1 cellular context compared by ENCODE assay signal in the genomic region with DNA sequence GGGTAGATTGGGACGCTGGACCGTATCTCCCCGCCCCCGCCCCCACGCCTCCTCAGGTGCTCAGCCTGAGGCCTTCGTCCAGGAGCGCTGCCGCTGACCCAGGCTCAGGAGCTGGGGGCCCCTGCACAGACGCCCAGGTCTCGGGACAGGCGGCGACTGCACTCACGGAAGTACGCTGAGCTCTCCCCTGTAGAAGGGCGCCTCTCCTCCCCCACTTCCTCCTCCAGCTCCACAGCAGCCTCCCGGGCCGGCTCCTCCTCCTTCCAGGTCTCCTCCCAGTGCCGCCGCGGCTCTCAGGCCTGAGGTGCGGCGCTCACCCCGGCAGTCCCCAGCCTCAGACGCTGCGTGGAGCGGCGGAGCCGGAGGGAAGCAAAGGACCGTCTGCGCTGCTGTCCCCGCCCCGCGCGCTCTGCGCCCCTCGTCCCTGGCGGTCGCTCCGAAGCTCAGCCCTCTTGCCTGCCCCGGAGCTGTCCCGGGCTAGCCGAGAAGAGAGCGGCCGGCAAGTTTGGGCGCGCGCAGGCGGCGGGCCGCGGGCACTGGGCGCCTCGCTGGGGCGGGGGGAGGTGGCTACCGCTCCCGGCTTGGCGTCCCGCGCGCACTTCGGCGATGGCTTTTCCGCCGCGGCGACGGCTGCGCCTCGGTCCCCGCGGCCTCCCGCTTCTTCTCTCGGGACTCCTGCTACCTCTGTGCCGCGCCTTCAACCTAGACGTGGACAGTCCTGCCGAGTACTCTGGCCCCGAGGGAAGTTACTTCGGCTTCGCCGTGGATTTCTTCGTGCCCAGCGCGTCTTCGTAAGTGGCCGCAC.
TF ChIP-seq lines count a peak whose summit lies in the region.

A gene (plus strand): TSS at position 324 of the 805 bp plus-strand sequence. CDS start 283 bp downstream, at position 607.

TF ChIP-seq in HepG2, 621 proteins besides CTCF, POLR2A, EP300 and RAD21 (continued from another document and continues in another):
- TF ChIP-seq, protein P1, sequence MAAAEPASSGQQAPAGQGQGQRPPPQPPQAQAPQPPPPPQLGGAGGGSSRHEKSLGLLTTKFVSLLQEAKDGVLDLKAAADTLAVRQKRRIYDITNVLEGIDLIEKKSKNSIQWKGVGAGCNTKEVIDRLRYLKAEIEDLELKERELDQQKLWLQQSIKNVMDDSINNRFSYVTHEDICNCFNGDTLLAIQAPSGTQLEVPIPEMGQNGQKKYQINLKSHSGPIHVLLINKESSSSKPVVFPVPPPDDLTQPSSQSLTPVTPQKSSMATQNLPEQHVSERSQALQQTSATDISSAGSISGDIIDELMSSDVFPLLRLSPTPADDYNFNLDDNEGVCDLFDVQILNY (CRISPR knock-in tag; conservative IDR thresholded peaks at IDR 0.05): no peak
- TF ChIP-seq, protein P2, sequence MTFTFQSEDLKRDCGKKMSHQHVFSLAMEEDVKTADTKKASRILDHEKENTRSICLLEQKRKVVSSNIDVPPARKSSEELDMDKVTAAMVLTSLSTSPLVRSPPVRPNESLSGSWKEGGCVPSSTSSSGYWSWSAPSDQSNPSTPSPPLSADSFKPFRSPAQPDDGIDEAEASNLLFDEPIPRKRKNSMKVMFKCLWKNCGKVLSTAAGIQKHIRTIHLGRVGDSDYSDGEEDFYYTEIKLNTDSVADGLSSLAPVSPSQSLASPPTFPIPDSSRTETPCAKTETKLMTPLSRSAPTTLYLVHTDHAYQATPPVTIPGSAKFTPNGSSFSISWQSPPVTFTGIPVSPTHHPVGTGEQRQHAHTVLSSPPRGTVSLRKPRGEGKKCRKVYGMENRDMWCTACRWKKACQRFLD (CRISPR knock-in tag; IDR thresholded peaks at IDR 0.05; ENCODE audit: borderline replicate concordance): peak; percentile 68; the same call in 1 of the 2 replicates
- TF ChIP-seq, protein P3, sequence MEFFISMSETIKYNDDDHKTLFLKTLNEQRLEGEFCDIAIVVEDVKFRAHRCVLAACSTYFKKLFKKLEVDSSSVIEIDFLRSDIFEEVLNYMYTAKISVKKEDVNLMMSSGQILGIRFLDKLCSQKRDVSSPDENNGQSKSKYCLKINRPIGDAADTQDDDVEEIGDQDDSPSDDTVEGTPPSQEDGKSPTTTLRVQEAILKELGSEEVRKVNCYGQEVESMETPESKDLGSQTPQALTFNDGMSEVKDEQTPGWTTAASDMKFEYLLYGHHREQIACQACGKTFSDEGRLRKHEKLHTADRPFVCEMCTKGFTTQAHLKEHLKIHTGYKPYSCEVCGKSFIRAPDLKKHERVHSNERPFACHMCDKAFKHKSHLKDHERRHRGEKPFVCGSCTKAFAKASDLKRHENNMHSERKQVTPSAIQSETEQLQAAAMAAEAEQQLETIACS (CRISPR knock-in tag; IDR thresholded peaks at IDR 0.05): peak; percentile 77
- TF ChIP-seq PHF20 (CRISPR knock-in tag; IDR thresholded peaks at IDR 0.05): peak; percentile 79
- 0 out of 2 replicates have a peak, but pooled peaks have one; percentile 18 for TF ChIP-seq SP140L (CRISPR knock-in tag; IDR thresholded peaks at IDR 0.05; ENCODE audit: borderline replicate concordance)
- TF ChIP-seq PAWR (CRISPR knock-in tag; IDR thresholded peaks at IDR 0.05; ENCODE audit: borderline replicate concordance): 0 out of 2 replicates have a peak, but pooled peaks have one; percentile 88
- TF ChIP-seq NR3C1 (CRISPR knock-in tag; IDR thresholded peaks at IDR 0.05): no peak
- peak; percentile 13; the same call in 1 of the 2 replicates for TF ChIP-seq ZNF143 (CRISPR knock-in tag; IDR thresholded peaks at IDR 0.05)
- TF ChIP-seq, protein P4, sequence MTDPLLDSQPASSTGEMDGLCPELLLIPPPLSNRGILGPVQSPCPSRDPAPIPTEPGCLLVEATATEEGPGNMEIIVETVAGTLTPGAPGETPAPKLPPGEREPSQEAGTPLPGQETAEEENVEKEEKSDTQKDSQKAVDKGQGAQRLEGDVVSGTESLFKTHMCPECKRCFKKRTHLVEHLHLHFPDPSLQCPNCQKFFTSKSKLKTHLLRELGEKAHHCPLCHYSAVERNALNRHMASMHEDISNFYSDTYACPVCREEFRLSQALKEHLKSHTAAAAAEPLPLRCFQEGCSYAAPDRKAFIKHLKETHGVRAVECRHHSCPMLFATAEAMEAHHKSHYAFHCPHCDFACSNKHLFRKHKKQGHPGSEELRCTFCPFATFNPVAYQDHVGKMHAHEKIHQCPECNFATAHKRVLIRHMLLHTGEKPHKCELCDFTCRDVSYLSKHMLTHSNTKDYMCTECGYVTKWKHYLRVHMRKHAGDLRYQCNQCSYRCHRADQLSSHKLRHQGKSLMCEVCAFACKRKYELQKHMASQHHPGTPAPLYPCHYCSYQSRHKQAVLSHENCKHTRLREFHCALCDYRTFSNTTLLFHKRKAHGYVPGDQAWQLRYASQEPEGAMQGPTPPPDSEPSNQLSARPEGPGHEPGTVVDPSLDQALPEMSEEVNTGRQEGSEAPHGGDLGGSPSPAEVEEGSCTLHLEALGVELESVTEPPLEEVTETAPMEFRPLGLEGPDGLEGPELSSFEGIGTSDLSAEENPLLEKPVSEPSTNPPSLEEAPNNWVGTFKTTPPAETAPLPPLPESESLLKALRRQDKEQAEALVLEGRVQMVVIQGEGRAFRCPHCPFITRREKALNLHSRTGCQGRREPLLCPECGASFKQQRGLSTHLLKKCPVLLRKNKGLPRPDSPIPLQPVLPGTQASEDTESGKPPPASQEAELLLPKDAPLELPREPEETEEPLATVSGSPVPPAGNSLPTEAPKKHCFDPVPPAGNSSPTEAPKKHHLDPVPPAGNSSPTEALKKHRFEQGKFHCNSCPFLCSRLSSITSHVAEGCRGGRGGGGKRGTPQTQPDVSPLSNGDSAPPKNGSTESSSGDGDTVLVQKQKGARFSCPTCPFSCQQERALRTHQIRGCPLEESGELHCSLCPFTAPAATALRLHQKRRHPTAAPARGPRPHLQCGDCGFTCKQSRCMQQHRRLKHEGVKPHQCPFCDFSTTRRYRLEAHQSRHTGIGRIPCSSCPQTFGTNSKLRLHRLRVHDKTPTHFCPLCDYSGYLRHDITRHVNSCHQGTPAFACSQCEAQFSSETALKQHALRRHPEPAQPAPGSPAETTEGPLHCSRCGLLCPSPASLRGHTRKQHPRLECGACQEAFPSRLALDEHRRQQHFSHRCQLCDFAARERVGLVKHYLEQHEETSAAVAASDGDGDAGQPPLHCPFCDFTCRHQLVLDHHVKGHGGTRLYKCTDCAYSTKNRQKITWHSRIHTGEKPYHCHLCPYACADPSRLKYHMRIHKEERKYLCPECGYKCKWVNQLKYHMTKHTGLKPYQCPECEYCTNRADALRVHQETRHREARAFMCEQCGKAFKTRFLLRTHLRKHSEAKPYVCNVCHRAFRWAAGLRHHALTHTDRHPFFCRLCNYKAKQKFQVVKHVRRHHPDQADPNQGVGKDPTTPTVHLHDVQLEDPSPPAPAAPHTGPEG (CRISPR knock-in tag; IDR thresholded peaks at IDR 0.05): no peak
- no peak for TF ChIP-seq ZNF558 (CRISPR knock-in tag; IDR thresholded peaks at IDR 0.05; ENCODE audit: borderline replicate concordance)
- TF ChIP-seq, protein P5, sequence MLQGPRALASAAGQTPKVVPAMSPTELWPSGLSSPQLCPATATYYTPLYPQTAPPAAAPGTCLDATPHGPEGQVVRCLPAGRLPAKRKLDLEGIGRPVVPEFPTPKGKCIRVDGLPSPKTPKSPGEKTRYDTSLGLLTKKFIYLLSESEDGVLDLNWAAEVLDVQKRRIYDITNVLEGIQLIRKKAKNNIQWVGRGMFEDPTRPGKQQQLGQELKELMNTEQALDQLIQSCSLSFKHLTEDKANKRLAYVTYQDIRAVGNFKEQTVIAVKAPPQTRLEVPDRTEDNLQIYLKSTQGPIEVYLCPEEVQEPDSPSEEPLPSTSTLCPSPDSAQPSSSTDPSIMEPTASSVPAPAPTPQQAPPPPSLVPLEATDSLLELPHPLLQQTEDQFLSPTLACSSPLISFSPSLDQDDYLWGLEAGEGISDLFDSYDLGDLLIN (CRISPR knock-in tag; IDR thresholded peaks at IDR 0.05; ENCODE audit: borderline replicate concordance): no peak
- peak; percentile 86 for TF ChIP-seq HOXA3 (CRISPR knock-in tag; IDR thresholded peaks at IDR 0.05)
- TF ChIP-seq CREM (IDR thresholded peaks at IDR 0.05): 0 out of 2 replicates have a peak, but pooled peaks have one; percentile 28
- TF ChIP-seq CREM (CRISPR knock-in tag; IDR thresholded peaks at IDR 0.05): no peak
- TF ChIP-seq, protein P6, sequence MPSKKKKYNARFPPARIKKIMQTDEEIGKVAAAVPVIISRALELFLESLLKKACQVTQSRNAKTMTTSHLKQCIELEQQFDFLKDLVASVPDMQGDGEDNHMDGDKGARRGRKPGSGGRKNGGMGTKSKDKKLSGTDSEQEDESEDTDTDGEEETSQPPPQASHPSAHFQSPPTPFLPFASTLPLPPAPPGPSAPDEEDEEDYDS (CRISPR knock-in tag; IDR thresholded peaks at IDR 0.05): peak; percentile 75
- no peak for TF ChIP-seq XBP1 (CRISPR knock-in tag; IDR thresholded peaks at IDR 0.05)
- TF ChIP-seq ZNF781 (CRISPR knock-in tag; IDR thresholded peaks at IDR 0.05; ENCODE audit: borderline replicate concordance, not compliant biosample characterization): peak; percentile 62
- no peak for TF ChIP-seq EEA1 (CRISPR knock-in tag; IDR thresholded peaks at IDR 0.05; ENCODE audit: borderline replicate concordance)
- TF ChIP-seq CHD2 (IDR thresholded peaks at IDR 0.05; ENCODE audit: low read depth, low read length): no peak
- 0 out of 2 replicates have a peak, but pooled peaks have one; percentile 86 for TF ChIP-seq ZNF569 (CRISPR knock-in tag; IDR thresholded peaks at IDR 0.05; ENCODE audit: borderline replicate concordance)
- TF ChIP-seq ZNF24 (IDR thresholded peaks at IDR 0.05): no peak
- peak; percentile 12 for TF ChIP-seq YY1 (IDR thresholded peaks at IDR 0.05; ENCODE audit: insufficient read depth, insufficient replicate concordance, low read depth, low read length)
- peak; percentile 67 for TF ChIP-seq IKZF4 (CRISPR knock-in tag; IDR thresholded peaks at IDR 0.05; ENCODE audit: borderline replicate concordance, low read depth, not compliant biosample characterization)
- TF ChIP-seq ZNF564 (CRISPR knock-in tag; IDR thresholded peaks at IDR 0.05): peak; percentile 87
- TF ChIP-seq NR1H2 (CRISPR knock-in tag; IDR thresholded peaks at IDR 0.05; ENCODE audit: borderline replicate concordance, low read depth): 0 out of 2 replicates have a peak, but pooled peaks have one; percentile 79
- no peak for TF ChIP-seq IKZF1 (IDR thresholded peaks at IDR 0.05)
- TF ChIP-seq ATM (IDR thresholded peaks at IDR 0.05; ENCODE audit: borderline replicate concordance): no peak
- TF ChIP-seq ZNF12 (CRISPR knock-in tag; IDR thresholded peaks at IDR 0.05): peak; percentile 43; the same call in 1 of the 2 replicates
- TF ChIP-seq HNF4A (CRISPR knock-in tag; IDR thresholded peaks at IDR 0.05): no peak
- peak; percentile 27; the same call in 1 of the 2 replicates for TF ChIP-seq ZSCAN22 (CRISPR knock-in tag; IDR thresholded peaks at IDR 0.05)
- TF ChIP-seq, protein P7, sequence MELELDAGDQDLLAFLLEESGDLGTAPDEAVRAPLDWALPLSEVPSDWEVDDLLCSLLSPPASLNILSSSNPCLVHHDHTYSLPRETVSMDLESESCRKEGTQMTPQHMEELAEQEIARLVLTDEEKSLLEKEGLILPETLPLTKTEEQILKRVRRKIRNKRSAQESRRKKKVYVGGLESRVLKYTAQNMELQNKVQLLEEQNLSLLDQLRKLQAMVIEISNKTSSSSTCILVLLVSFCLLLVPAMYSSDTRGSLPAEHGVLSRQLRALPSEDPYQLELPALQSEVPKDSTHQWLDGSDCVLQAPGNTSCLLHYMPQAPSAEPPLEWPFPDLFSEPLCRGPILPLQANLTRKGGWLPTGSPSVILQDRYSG (CRISPR knock-in tag; IDR thresholded peaks at IDR 0.05): 0 out of 2 replicates have a peak, but pooled peaks have one; percentile 16
- peak; percentile 36; the same call in 1 of the 2 replicates for TF ChIP-seq ZNF7 (CRISPR knock-in tag; IDR thresholded peaks at IDR 0.05)
- peak; percentile 7 for TF ChIP-seq ZNF121 (CRISPR knock-in tag; IDR thresholded peaks at IDR 0.05)
- TF ChIP-seq, protein P8, sequence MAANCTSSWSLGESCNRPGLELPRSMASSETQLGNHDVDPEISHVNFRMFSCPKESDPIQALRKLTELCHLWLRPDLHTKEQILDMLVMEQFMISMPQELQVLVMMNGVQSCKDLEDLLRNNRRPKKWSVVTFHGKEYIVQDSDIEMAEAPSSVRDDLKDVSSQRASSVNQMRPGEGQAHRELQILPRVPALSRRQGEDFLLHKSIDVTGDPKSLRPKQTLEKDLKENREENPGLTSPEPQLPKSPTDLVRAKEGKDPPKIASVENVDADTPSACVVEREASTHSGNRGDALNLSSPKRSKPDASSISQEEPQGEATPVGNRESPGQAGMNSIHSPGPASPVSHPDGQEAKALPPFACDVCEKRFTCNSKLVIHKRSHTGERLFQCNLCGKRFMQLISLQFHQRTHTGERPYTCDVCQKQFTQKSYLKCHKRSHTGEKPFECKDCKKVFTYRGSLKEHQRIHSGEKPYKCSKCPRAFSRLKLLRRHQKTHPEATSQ (CRISPR knock-in tag; IDR thresholded peaks at IDR 0.05; ENCODE audit: borderline replicate concordance): peak; percentile 84; the same call in 1 of the 2 replicates
- TF ChIP-seq NR2F1 (CRISPR knock-in tag; IDR thresholded peaks at IDR 0.05): no peak
- TF ChIP-seq, protein P9, sequence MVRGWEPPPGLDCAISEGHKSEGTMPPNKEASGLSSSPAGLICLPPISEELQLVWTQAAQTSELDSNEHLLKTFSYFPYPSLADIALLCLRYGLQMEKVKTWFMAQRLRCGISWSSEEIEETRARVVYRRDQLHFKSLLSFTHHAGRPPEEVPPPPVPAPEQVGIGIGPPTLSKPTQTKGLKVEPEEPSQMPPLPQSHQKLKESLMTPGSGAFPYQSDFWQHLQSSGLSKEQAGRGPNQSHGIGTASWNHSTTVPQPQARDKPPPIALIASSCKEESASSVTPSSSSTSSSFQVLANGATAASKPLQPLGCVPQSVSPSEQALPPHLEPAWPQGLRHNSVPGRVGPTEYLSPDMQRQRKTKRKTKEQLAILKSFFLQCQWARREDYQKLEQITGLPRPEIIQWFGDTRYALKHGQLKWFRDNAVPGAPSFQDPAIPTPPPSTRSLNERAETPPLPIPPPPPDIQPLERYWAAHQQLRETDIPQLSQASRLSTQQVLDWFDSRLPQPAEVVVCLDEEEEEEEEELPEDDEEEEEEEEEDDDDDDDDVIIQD (CRISPR knock-in tag; IDR thresholded peaks at IDR 0.05; ENCODE audit: low read depth): peak; percentile 66; the same call in 1 of the 2 replicates
- peak; percentile 90 for TF ChIP-seq HES4 (CRISPR knock-in tag; IDR thresholded peaks at IDR 0.05; ENCODE audit: borderline replicate concordance)
- TF ChIP-seq, protein P10, sequence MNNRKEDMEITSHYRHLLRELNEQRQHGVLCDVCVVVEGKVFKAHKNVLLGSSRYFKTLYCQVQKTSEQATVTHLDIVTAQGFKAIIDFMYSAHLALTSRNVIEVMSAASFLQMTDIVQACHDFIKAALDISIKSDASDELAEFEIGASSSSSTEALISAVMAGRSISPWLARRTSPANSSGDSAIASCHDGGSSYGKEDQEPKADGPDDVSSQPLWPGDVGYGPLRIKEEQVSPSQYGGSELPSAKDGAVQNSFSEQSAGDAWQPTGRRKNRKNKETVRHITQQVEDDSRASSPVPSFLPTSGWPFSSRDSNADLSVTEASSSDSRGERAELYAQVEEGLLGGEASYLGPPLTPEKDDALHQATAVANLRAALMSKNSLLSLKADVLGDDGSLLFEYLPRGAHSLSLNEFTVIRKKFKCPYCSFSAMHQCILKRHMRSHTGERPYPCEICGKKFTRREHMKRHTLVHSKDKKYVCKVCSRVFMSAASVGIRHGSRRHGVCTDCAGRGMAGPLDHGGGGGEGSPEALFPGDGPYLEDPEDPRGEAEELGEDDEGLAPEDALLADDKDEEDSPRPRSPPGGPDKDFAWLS (CRISPR knock-in tag; IDR thresholded peaks at IDR 0.05; ENCODE audit: borderline replicate concordance): no peak; the same call in 1 of the 2 replicates
- no peak for TF ChIP-seq HMGA1 (CRISPR knock-in tag; conservative IDR thresholded peaks at IDR 0.05)
